Comparison of ENCODE assay signal across 15 cellular contexts in genomic region chr3:189392969-189393368, GRCh38.
DNase-seq lines count a peak whose midpoint lies in the region; ATAC-seq, FAIRE-seq and TF ChIP-seq lines count a peak whose summit lies in the region.
"Had no signal": no experiment of that assay in that cellular context is flagged by ENCODE, and none has a peak within 500 bp of the region (broad histone marks: within the 10 kb centered on the region; RNA-seq: fewer than 3 reads in every experiment).

No MANE protein-coding gene starts in this region.

- no peak overlapping the region for H3K4me3 ChIP-seq in A549
- H3K4me3 ChIP-seq in astrocyte of the spinal cord (ENCODE audit: low read depth, low read length) = no peak overlapping the region

- 0 out of 3 replicates have a peak, but pooled peaks cover 4% of the 10 kb centered on the region for H3K9me3 ChIP-seq in A549
- H3K9me3 ChIP-seq: neutrophil, SK-N-SH had no signal

- in situ Hi-C loops in astrocyte of the spinal cord (cut with HindIII; ENCODE audit: low sequenced_read_pairs) = no loop called here

- peak overlapping the region; percentile 85 to 90 for H3K27ac ChIP-seq in A549
- H3K27ac ChIP-seq: neutrophil had no signal

- TF ChIP-seq CTCF in A549 (IDR thresholded peaks at IDR 0.05) (no peak), astrocyte of the spinal cord (IDR thresholded peaks at IDR 0.05; ENCODE audit: low read depth, low read length) (no peak)

- ATAC-seq in A549 (peak; percentile 100), left lobe of liver (peak; percentile 13), GM21528 (IDR thresholded peaks at IDR 0.05; ENCODE audit: low FRiP score, unreplicated experiment) (no peak)

- CTCF ChIA-PET in A549 (lab: Yijun Ruan, JAX) = interaction anchor here (1.2 kb wide), 1 partner anchor 15 kb away, joined by 3 read pairs; no protein-coding TSS in a partner anchor

- WGBS in A549 (ENCODE audit: missing lambda C conversion rate) = 6% methylated on average over 2 of the region's 2 CpGs

- H3K4me2 ChIP-seq in A549 = peak overlapping the region; percentile 50
- H3K4me2 ChIP-seq: SK-N-SH had no signal

- peak; percentile 11 to 54; a peak in 2 of 5 replicates for TF ChIP-seq RAD21 in A549 (conservative IDR thresholded peaks at IDR 0.05 in 1 of 2, IDR thresholded peaks at IDR 0.05 in 1 of 2)
- TF ChIP-seq RAD21 in Ishikawa (IDR thresholded peaks at IDR 0.05; ENCODE audit: low read depth) = peak; percentile 26; the same call in 1 of the 2 replicates

- H3K4me1 ChIP-seq in A549 = peaks cover 24% of the 10 kb centered on the region

- peak; percentile 31 to 94 for DNase-seq in A549 (ENCODE audit: low read depth in 1 of 2, low spot score in 1 of 2)
- DNase-seq in astrocyte of the spinal cord (ENCODE audit: low read depth, low spot score) = peak; percentile 20
- no peak for DNase-seq in left lobe of liver (ENCODE audit: low spot score)
- DNase-seq in HuH-7.5 (ENCODE audit: low spot score) = no peak
- no peak for DNase-seq in activated T-cell treated with anti-CD3 and anti-CD28 coated beads, Interleukin-2, amount 50 U/mL, for 48 hours
- no peak for DNase-seq in stimulated activated naive CD4-positive, alpha-beta T cell treated with Interleukin-2 at 50 U/mL for 16 hours (lab: John Stamatoyannopoulos, UW)
- DNase-seq: activated CD4-positive, alpha-beta T cell treated with anti-CD3 and anti-CD28 coated beads for 4 hours; activated effector memory CD4-positive, alpha-beta T cell treated with anti-CD3 and anti-CD28 coated beads, Interleukin-2, amount 50 U/mL, for 16 hours; GF-D8; left cardiac atrium; NCI-H446; SK-N-SH had no signal

- peak; percentile 75 to 83; a peak in 3 of 5 replicates for TF ChIP-seq EP300 in A549 (IDR thresholded peaks at IDR 0.05)
- TF ChIP-seq EP300 in Ishikawa (IDR thresholded peaks at IDR 0.05; ENCODE audit: borderline replicate concordance) = peak; percentile 90

- no peak for TF ChIP-seq POLR2A in A549 (IDR thresholded peaks at IDR 0.05; ENCODE audit: low read length)

- FAIRE-seq in A549 (lab: Jason Lieb, UNC) = peak; percentile 7

- POLR2A ChIA-PET in A549 (lab: Yijun Ruan, JAX) = interaction anchor here (1.1 kb wide), 1 partner anchor 88 kb away, joined by 6 read pairs; no protein-coding TSS in a partner anchor

TF ChIP-seq in A549, 52 proteins besides CTCF, POLR2A, EP300 and RAD21 (continues in another document):
- TF ChIP-seq MAZ (IDR thresholded peaks at IDR 0.05; ENCODE audit: borderline replicate concordance, low read depth, low read length) (no peak), CBX8 (IDR thresholded peaks at IDR 0.05) (no peak), JUNB (IDR thresholded peaks at IDR 0.05) (peak; percentile 76), GATA3 (IDR thresholded peaks at IDR 0.05; ENCODE audit: borderline replicate concordance) (peak; percentile 83), HOXA7 (CRISPR knock-in tag; IDR thresholded peaks at IDR 0.05) (no peak), USF2 (IDR thresholded peaks at IDR 0.05) (no peak), CEBPB (IDR thresholded peaks at IDR 0.05) (no peak; a peak in 1 of 4 replicates), FOSB (CRISPR knock-in tag; IDR thresholded peaks at IDR 0.05) (no peak), RCOR1 (IDR thresholded peaks at IDR 0.05; ENCODE audit: low read depth, low read length) (no peak), ZNF302 (CRISPR knock-in tag; IDR thresholded peaks at IDR 0.05) (no peak), BCL3 (IDR thresholded peaks at IDR 0.05) (0 out of 3 replicates have a peak, but pooled peaks have one; percentile 18), MAX (IDR thresholded peaks at IDR 0.05) (peak; percentile 49), MYC (IDR thresholded peaks at IDR 0.05; ENCODE audit: borderline replicate concordance, low read length) (no peak), EHF (CRISPR knock-in tag; IDR thresholded peaks at IDR 0.05) (no peak), JUN (IDR thresholded peaks at IDR 0.05) (peak; percentile 47 to 49; a peak in 2 of 5 replicates), FOXS1 (CRISPR knock-in tag; IDR thresholded peaks at IDR 0.05) (no peak), NFE2L2 (conservative IDR thresholded peaks at IDR 0.05; ENCODE audit: low read length) (peak; percentile 63), FOSL2 (IDR thresholded peaks at IDR 0.05) (peak; percentile 67; the same call in 1 of the 2 replicates), FOSL2 (CRISPR knock-in tag; IDR thresholded peaks at IDR 0.05) (peak; percentile 76), SMC3 (IDR thresholded peaks at IDR 0.05) (peak; percentile 48), HDAC2 (IDR thresholded peaks at IDR 0.05) (no peak), CBX2 (IDR thresholded peaks at IDR 0.05; ENCODE audit: borderline replicate concordance, low read depth) (no peak), ESRRA (IDR thresholded peaks at IDR 0.05; ENCODE audit: borderline replicate concordance, low read length) (no peak)

TF ChIP-seq in Ishikawa, 13 proteins besides CTCF, POLR2A, EP300 and RAD21:
- TF ChIP-seq NFIC (IDR thresholded peaks at IDR 0.05) (peak; percentile 92), TEAD4 (IDR thresholded peaks at IDR 0.05) (peak; percentile 72), EGR1 (IDR thresholded peaks at IDR 0.05) (no peak), YY1 (IDR thresholded peaks at IDR 0.05; ENCODE audit: low read depth) (no peak), FOXM1 (IDR thresholded peaks at IDR 0.05; ENCODE audit: borderline replicate concordance, low read depth) (peak; percentile 57; the same call in 1 of the 2 replicates), REST (IDR thresholded peaks at IDR 0.05; ENCODE audit: low read depth) (no peak), TAF1 (IDR thresholded peaks at IDR 0.05; ENCODE audit: low read depth) (no peak), TCF12 (IDR thresholded peaks at IDR 0.05; ENCODE audit: low read depth) (peak; percentile 85), USF1 (IDR thresholded peaks at IDR 0.05) (no peak), CREB1 (IDR thresholded peaks at IDR 0.05; ENCODE audit: low read depth) (no peak), CEBPB (IDR thresholded peaks at IDR 0.05) (no peak)

Comparison
In these comparisons a context has a peak if more than half of its experiments do, and no peak if none do; other contexts are left out.
1. DNase-seq: peak in A549 (2 of 2) and astrocyte of the spinal cord (single experiment); none in left lobe of liver (single experiment), HuH-7.5 (single experiment), activated T-cell treated with anti-CD3 and anti-CD28 coated beads, Interleukin-2, amount 50 U/mL, for 48 hours (0 of 2) and stimulated activated naive CD4-positive, alpha-beta T cell treated with Interleukin-2 at 50 U/mL for 16 hours (single experiment).